Comparison of ENCODE assay signal across 1 cellular context in the genomic region with DNA sequence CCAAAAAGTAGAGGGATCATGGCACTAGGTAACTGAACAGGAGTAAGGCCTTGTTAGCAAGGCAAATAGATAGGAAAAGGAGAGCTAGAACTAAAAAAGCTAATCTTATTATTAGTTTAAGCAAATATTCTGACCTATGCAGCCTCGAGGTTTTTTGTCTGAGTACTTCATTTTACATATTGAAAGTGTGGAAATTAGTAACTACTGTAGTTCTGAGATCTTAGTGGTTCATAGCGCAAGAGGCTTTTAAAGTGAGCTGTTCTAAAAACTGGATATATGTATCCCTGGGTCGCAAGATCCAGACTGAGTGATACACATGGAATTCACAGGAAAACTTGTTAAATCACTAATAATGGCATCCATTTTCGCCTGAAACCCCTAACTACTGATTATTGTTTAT.
TF ChIP-seq lines count a peak whose summit lies in the region.

No MANE protein-coding gene starts in this region.

TF ChIP-seq in SK-N-SH treated with all-trans-retinoic acid at 6 μM for 48 hours, 23 proteins besides CTCF, POLR2A, EP300 and RAD21 (continued from another document):
- TF ChIP-seq, protein P1, sequence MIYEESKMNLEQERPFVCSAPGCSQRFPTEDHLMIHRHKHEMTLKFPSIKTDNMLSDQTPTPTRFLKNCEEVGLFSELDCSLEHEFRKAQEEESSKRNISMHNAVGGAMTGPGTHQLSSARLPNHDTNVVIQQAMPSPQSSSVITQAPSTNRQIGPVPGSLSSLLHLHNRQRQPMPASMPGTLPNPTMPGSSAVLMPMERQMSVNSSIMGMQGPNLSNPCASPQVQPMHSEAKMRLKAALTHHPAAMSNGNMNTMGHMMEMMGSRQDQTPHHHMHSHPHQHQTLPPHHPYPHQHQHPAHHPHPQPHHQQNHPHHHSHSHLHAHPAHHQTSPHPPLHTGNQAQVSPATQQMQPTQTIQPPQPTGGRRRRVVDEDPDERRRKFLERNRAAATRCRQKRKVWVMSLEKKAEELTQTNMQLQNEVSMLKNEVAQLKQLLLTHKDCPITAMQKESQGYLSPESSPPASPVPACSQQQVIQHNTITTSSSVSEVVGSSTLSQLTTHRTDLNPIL (CRISPR knock-in tag; IDR thresholded peaks at IDR 0.05; ENCODE audit: low read depth) = no peak
- no peak for TF ChIP-seq CSDC2 (CRISPR knock-in tag; IDR thresholded peaks at IDR 0.05)
